Comparison of ENCODE assay signal across 8 cellular contexts in genomic region chr6:125749112-125749863, GRCh38. TPM values are rescaled to one million over a fixed set of nuclear protein-coding genes. Genes with fewer than 3 reads are reported as not detected.
DNase-seq lines count a peak whose midpoint lies in the region; ATAC-seq lines count a peak whose summit lies in the region.

HEY2 (plus strand) TSS chr6:125749632; CDS start chr6:125749777, 145 bp downstream.

- peaks cover 83% of the 10 kb centered on the region for H3K27me3 Mint-ChIP-seq in activated CD8-positive, alpha-beta memory T cell treated with anti-CD3 and anti-CD28 coated beads, Interleukin-2, amount 10 ng/mL, durations not matched to agents 7 days and 5 days
- peaks cover 24% of the 10 kb centered on the region for H3K27me3 Mint-ChIP-seq in memory B cell

- no peaks in the 10 kb centered on the region for H3K9me3 Mint-ChIP-seq in activated CD8-positive, alpha-beta memory T cell treated with anti-CD3 and anti-CD28 coated beads, Interleukin-2, amount 10 ng/mL, durations not matched to agents 7 days and 5 days (ENCODE audit: low read depth)
- H3K9me3 Mint-ChIP-seq in memory B cell: no peaks in the 10 kb centered on the region

- peak within 1 kb of the TSS; percentile 78 for H3K4me3 Mint-ChIP-seq in activated CD8-positive, alpha-beta memory T cell treated with anti-CD3 and anti-CD28 coated beads, Interleukin-2, amount 10 ng/mL, durations not matched to agents 7 days and 5 days
- H3K4me3 Mint-ChIP-seq in memory B cell: peak within 1 kb of the TSS; percentile 78

- peak; percentile 61 to 97 (median 88) for DNase-seq in C1 segment of cervical spinal cord (lab: John Stamatoyannopoulos, UW)
- DNase-seq in NCI-H748 (lab: John Stamatoyannopoulos, UW; ENCODE audit: unreplicated experiment): peak; percentile 96
- DNase-seq in activated CD8-positive, alpha-beta memory T cell treated with anti-CD3 and anti-CD28 coated beads, Interleukin-2, amount 10 ng/mL, durations not matched to agents 7 days and 5 days: peak; percentile 88
- DNase-seq in effector memory CD4-positive, alpha-beta T cell: peak; percentile 67 to 78 (median 76)
- DNase-seq in memory B cell (ENCODE audit: low spot score in 2 of 2): peak; percentile 78 to 79
- DNase-seq in stimulated activated CD4-positive, alpha-beta T cell treated with anti-CD3 and anti-CD28 coated beads, TNF-alpha, amount 100 ng/mL, for 4 hours (ENCODE audit: low read depth in 3 of 3): peak; percentile 65 to 71 (median 67)

- ATAC-seq in GM19351 (IDR thresholded peaks at IDR 0.05; ENCODE audit: unreplicated experiment) (peak; percentile 72), HG03469 (IDR thresholded peaks at IDR 0.05; ENCODE audit: unreplicated experiment) (peak; percentile 76), memory B cell (ENCODE audit: low read depth) (peak; percentile 87)
- ATAC-seq in activated CD8-positive, alpha-beta memory T cell treated with anti-CD3 and anti-CD28 coated beads, Interleukin-2, amount 10 ng/mL, durations not matched to agents 7 days and 5 days: peak; percentile 88

- peaks cover 4% of the 10 kb centered on the region for H3K36me3 Mint-ChIP-seq in activated CD8-positive, alpha-beta memory T cell treated with anti-CD3 and anti-CD28 coated beads, Interleukin-2, amount 10 ng/mL, durations not matched to agents 7 days and 5 days
- H3K36me3 Mint-ChIP-seq in memory B cell: peaks cover 4% of the 10 kb centered on the region

- no peaks in the 10 kb centered on the region for H3K9me3 ChIP-seq in effector memory CD4-positive, alpha-beta T cell (ENCODE audit: control insufficient read depth, low read length)

- H3K27me3 ChIP-seq in effector memory CD4-positive, alpha-beta T cell (replicated peaks; ENCODE audit: control insufficient read depth, insufficient read depth, low read length, poor library complexity, severe bottlenecking): peaks cover 36% of the 10 kb centered on the region

- H3K36me3 ChIP-seq in effector memory CD4-positive, alpha-beta T cell (ENCODE audit: control insufficient read depth, insufficient read depth, low read length): no peaks in the 10 kb centered on the region

- H3K4me1 Mint-ChIP-seq in activated CD8-positive, alpha-beta memory T cell treated with anti-CD3 and anti-CD28 coated beads, Interleukin-2, amount 10 ng/mL, durations not matched to agents 7 days and 5 days: peaks cover 40% of the 10 kb centered on the region
- peaks cover 24% of the 10 kb centered on the region for H3K4me1 Mint-ChIP-seq in memory B cell

- CTCF ChIA-PET in activated CD8-positive, alpha-beta memory T cell treated with anti-CD3 and anti-CD28 coated beads, Interleukin-2, amount 10 ng/mL, durations not matched to agents 7 days and 5 days (lab: Charles Lee): interaction anchor here (1.5 to 12.4 kb wide), 2 partner anchors 225 to 436 kb away, joined by 3 to 130 read pairs; no protein-coding TSS in a partner anchor

- peaks cover 17% of the 10 kb centered on the region for H3K4me1 ChIP-seq in effector memory CD4-positive, alpha-beta T cell (ENCODE audit: control insufficient read depth, insufficient read depth, low read length, poor library complexity, severe bottlenecking)

- H3K27ac Mint-ChIP-seq in activated CD8-positive, alpha-beta memory T cell treated with anti-CD3 and anti-CD28 coated beads, Interleukin-2, amount 10 ng/mL, durations not matched to agents 7 days and 5 days: no peak within 1 kb of the TSS
- H3K27ac Mint-ChIP-seq in memory B cell: no peak within 1 kb of the TSS

- H3K27ac ChIP-seq in effector memory CD4-positive, alpha-beta T cell (ENCODE audit: insufficient read depth, low read length, poor library complexity, severe bottlenecking): no peak within 1 kb of the TSS

- peak within 1 kb of the TSS; percentile 66 for H3K4me3 ChIP-seq in effector memory CD4-positive, alpha-beta T cell (ENCODE audit: insufficient read depth, low read depth, low read length, poor library complexity, severe bottlenecking)

RNA-seq across cellular contexts. Expression of gene HEY2, which starts in this region (rescaled TPM):
- total RNA-seq in activated CD8-positive, alpha-beta memory T cell treated with anti-CD3 and anti-CD28 coated beads, Interleukin-2, amount 10 ng/mL, durations not matched to agents 7 days and 5 days: not detected

Comparison
In these comparisons a context has a peak if more than half of its experiments do, and no peak if none do; other contexts are left out.
1. Peak in DNase-seq and ATAC-seq in activated CD8-positive, alpha-beta memory T cell treated with anti-CD3 and anti-CD28 coated beads, Interleukin-2, amount 10 ng/mL, durations not matched to agents 7 days and 5 days; RNA of the gene not detected or under 1 TPM.